ENCODE assay signal across 13 cellular contexts in the genomic region with DNA sequence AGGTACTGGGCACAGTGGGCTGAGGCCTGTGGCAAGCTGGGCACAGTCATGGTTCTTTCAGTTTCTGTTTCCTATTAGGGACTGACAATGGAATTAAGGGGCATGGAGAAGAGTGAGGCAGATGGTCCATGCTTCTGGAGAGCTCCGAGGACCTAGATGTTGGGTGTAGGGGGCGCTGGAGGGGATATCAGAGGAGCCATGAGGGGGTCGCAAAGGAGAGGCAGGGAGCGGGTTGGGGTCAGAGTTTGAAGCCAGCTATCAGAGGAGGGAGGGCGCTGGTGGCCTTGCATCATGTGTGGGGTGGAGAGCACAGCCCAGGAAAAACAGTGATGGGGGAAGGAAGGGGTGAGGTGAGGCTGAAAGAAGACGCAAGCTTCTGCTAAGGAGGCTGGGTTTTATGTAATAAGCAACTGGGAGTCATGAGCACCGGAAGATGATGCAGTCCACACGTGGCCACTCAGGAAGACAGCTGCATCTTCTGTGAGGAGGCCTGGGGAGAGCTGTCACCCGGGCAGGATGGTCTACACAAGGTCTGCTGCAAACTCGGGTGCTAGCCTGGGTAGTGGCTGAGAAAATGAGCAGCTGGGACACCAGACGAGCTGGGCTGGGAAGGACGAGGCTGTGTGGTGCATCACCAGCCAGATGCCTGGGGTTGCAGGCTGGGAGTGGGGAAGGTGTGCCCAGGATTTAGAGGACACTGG.
DNase-seq lines count a peak whose midpoint lies in the region; ATAC-seq and TF ChIP-seq lines count a peak whose summit lies in the region.
"Had no signal": no experiment of that assay in that cellular context is flagged by ENCODE, and none has a peak within 500 bp of the region (broad histone marks: within the 10 kb centered on the region; RNA-seq: fewer than 3 reads in every experiment).

No MANE protein-coding gene starts in this region.

- peak overlapping the region; percentile 31; the same call in 1 of the 2 replicates for H2AFZ ChIP-seq in MM.1S (ENCODE audit: low read length)

- peaks cover 27% of the 10 kb centered on the region for H3K36me3 Mint-ChIP-seq in activated naive CD8-positive, alpha-beta T cell treated with anti-CD3 and anti-CD28 coated beads, Interleukin-2, amount 10 ng/mL, durations not matched to agents 7 days and 5 days

- no peak overlapping the region for H3K4me2 ChIP-seq in MM.1S (ENCODE audit: low read depth, low read length)

- no peak for TF ChIP-seq EP300 in sigmoid colon (IDR thresholded peaks at IDR 0.05)

- H3K4me3 Mint-ChIP-seq in activated naive CD8-positive, alpha-beta T cell treated with anti-CD3 and anti-CD28 coated beads, Interleukin-2, amount 10 ng/mL, durations not matched to agents 7 days and 5 days = no peak overlapping the region
- H3K4me3 Mint-ChIP-seq: stimulated activated naive CD8-positive, alpha-beta T cell treated with anti-CD3 and anti-CD28 coated beads, Interleukin-15, Interleukin-2, amounts not matched to agents 100 ng/mL and 50 ng/mL, for 24 hours had no signal

- H3K4me1 Mint-ChIP-seq in activated naive CD8-positive, alpha-beta T cell treated with anti-CD3 and anti-CD28 coated beads, Interleukin-2, amount 10 ng/mL, durations not matched to agents 7 days and 5 days = peaks cover 22% of the 10 kb centered on the region

- no peak for ATAC-seq in activated naive CD8-positive, alpha-beta T cell treated with anti-CD3 and anti-CD28 coated beads, Interleukin-2, amount 10 ng/mL, durations not matched to agents 7 days and 5 days (ENCODE audit: low read depth)
- no peak for ATAC-seq in HG02610 (IDR thresholded peaks at IDR 0.05; ENCODE audit: unreplicated experiment)
- ATAC-seq: right lobe of liver had no signal

- H3K27me3 Mint-ChIP-seq in activated naive CD8-positive, alpha-beta T cell treated with anti-CD3 and anti-CD28 coated beads, Interleukin-2, amount 10 ng/mL, durations not matched to agents 7 days and 5 days = peaks cover 14% of the 10 kb centered on the region

- H3F3A ChIP-seq in MM.1S (ENCODE audit: insufficient read depth, low read length) = peaks cover 15% of the 10 kb centered on the region

- no peaks in the 10 kb centered on the region for H3K36me3 ChIP-seq in MM.1S (replicated peaks; ENCODE audit: insufficient read depth, low read length)
- H3K36me3 ChIP-seq in sigmoid colon = no peaks in the 10 kb centered on the region
- H3K36me3 ChIP-seq: right lobe of liver had no signal

- no peaks in the 10 kb centered on the region for H3K9me2 ChIP-seq in MM.1S (replicated peaks; ENCODE audit: insufficient read depth, low read length)

- H3K9me3 Mint-ChIP-seq in activated naive CD8-positive, alpha-beta T cell treated with anti-CD3 and anti-CD28 coated beads, Interleukin-2, amount 10 ng/mL, durations not matched to agents 7 days and 5 days = peaks cover 25% of the 10 kb centered on the region

- H3K27me3 ChIP-seq in MM.1S (replicated peaks; ENCODE audit: insufficient read depth, low read length) (no peaks in the 10 kb centered on the region), sigmoid colon (no peaks in the 10 kb centered on the region)
- H3K27me3 ChIP-seq: right lobe of liver had no signal

- H3K4me3 ChIP-seq in MM.1S (ENCODE audit: low read length) = no peak overlapping the region
- H3K4me3 ChIP-seq in sigmoid colon = no peak overlapping the region
- H3K4me3 ChIP-seq: K562, right lobe of liver had no signal

- H3K9ac ChIP-seq in MM.1S (ENCODE audit: low read length) = no peak overlapping the region

- TF ChIP-seq POLR2A in sigmoid colon (IDR thresholded peaks at IDR 0.05) = no peak

- no peaks in the 10 kb centered on the region for H4K20me1 ChIP-seq in MM.1S (ENCODE audit: insufficient read depth, low read length)

- H3K9me3 ChIP-seq in MM.1S (replicated peaks; ENCODE audit: insufficient read depth, low read length) = no peaks in the 10 kb centered on the region
- H3K9me3 ChIP-seq in sigmoid colon = peaks cover 0 to 7% (median 0%) of the 10 kb centered on the region in 4 donors

- no peak overlapping the region for H3K27ac ChIP-seq in MM.1S (ENCODE audit: low read length)
- H3K27ac ChIP-seq in sigmoid colon = peak overlapping the region in 2 of 4 donors; percentile 46 to 71
- H3K27ac ChIP-seq: right lobe of liver had no signal

- DNase-seq in SIG-M5 treated with dmso at 0.1 percent for 504 hours (lab: John Stamatoyannopoulos, UW; ENCODE audit: unreplicated experiment) = peak; percentile 67
- no peak for DNase-seq in SIG-M5 (lab: John Stamatoyannopoulos, UW)
- peak; percentile 66 for DNase-seq in MM.1S
- DNase-seq in activated naive CD8-positive, alpha-beta T cell treated with anti-CD3 and anti-CD28 coated beads, Interleukin-2, amount 10 ng/mL, durations not matched to agents 7 days and 5 days = no peak
- DNase-seq in sigmoid colon = peak; percentile 44
- no peak for DNase-seq in GM03348 (ENCODE audit: low spot score)
- DNase-seq in cortex of kidney (lab: John Stamatoyannopoulos, UW) = no peak
- DNase-seq: GDM1, NCI-H1694 treated with DMSO at 0.1 percent for 48 hours, right lobe of liver had no signal

- peaks cover 35% of the 10 kb centered on the region for H3K4me1 ChIP-seq in MM.1S (ENCODE audit: low read length)
- peaks cover 0 to 22% (median 14%) of the 10 kb centered on the region in 4 donors for H3K4me1 ChIP-seq in sigmoid colon
- H3K4me1 ChIP-seq: right lobe of liver had no signal

- 83 to 89% methylated on average over 12 of the region's 12 CpGs for WGBS in sigmoid colon, 2 donors

- POLR2A ChIA-PET in activated naive CD8-positive, alpha-beta T cell treated with anti-CD3 and anti-CD28 coated beads, Interleukin-2, amount 10 ng/mL, durations not matched to agents 7 days and 5 days (lab: Charles Lee) = interaction anchor here (0.6 to 2.7 kb wide), 4 partner anchors 11 to 262 kb away, joined by 4 to 11 read pairs (median 4); no protein-coding TSS in a partner anchor

- no peak for TF ChIP-seq CTCF in MM.1S (IDR thresholded peaks at IDR 0.05; ENCODE audit: low read length)
- no peak for TF ChIP-seq CTCF in sigmoid colon (IDR thresholded peaks at IDR 0.05)

- no peaks in the 10 kb centered on the region for H3K79me2 ChIP-seq in MM.1S (ENCODE audit: low read length)

- H3K27ac Mint-ChIP-seq in activated naive CD8-positive, alpha-beta T cell treated with anti-CD3 and anti-CD28 coated beads, Interleukin-2, amount 10 ng/mL, durations not matched to agents 7 days and 5 days = peak overlapping the region; percentile 28
- H3K27ac Mint-ChIP-seq: stimulated activated naive CD8-positive, alpha-beta T cell treated with anti-CD3 and anti-CD28 coated beads, Interleukin-15, Interleukin-2, amounts not matched to agents 100 ng/mL and 50 ng/mL, for 24 hours had no signal

- intact Hi-C loops in sigmoid colon (cut with DNase I) = no loop called here

Comparison
In these comparisons a context has a peak if more than half of its experiments do, and no peak if none do; other contexts are left out.
1. DNase-seq: peak in SIG-M5 treated with dmso at 0.1 percent for 504 hours (single experiment), MM.1S (single experiment) and sigmoid colon (single experiment); none in SIG-M5 (single experiment), activated naive CD8-positive, alpha-beta T cell treated with anti-CD3 and anti-CD28 coated beads, Interleukin-2, amount 10 ng/mL, durations not matched to agents 7 days and 5 days (single experiment), GM03348 (single experiment) and cortex of kidney (single experiment).